Comparison of ENCODE assay signal across 11 cellular contexts in the genomic region with DNA sequence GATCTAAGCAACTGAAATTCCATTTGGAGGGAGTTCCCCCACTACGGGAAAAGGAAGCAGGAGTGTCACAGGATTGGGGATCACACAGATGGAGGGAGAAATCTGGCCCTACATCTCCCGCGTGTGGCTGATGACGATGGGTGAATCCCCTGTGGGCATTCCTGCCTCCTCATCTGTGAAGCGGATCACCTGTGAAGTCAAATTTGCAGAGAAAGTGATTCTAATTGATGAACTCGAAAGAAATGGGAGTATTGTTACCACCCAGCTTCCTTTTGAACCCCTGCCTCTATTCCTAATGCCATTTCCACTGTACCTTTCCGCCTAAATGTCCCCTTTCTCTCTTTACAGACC.
"Had no signal": no experiment of that assay in that cellular context is flagged by ENCODE, and none has a peak within 500 bp of the region (broad histone marks: within the 10 kb centered on the region; RNA-seq: fewer than 3 reads in every experiment).

No MANE protein-coding gene starts in this region.

- H3K9me3 ChIP-seq: right lobe of liver, upper lobe of left lung had no signal

- H3K4me1 ChIP-seq: right lobe of liver had no signal

- FAIRE-seq: islet of Langerhans, small intestine had no signal

- H3K36me3 ChIP-seq: brain microvascular endothelial cell, right lobe of liver, upper lobe of left lung had no signal

- H3K27me3 ChIP-seq: brain microvascular endothelial cell, right lobe of liver, upper lobe of left lung had no signal

- H3K27ac ChIP-seq: brain microvascular endothelial cell, foreskin keratinocyte, right lobe of liver, upper lobe of left lung had no signal

- H3K4me3 Mint-ChIP-seq: activated T-helper 17 cell treated with anti-CD3 and anti-CD28 coated beads, Interleukin-2, amount 50 U/mL, for 72 hours; dendritic cell treated with granulocyte-macrophage colony-stimulating factor and Interleukin-4, amounts not matched to agents 40 ng/mL and 50 ng/mL, for 4 days had no signal

- H3K9me3 Mint-ChIP-seq: activated naive CD4-positive, alpha-beta T cell treated with anti-CD3 and anti-CD28 coated beads, Interleukin-2, amount 50 U/mL, for 72 hours; activated T-helper 17 cell treated with anti-CD3 and anti-CD28 coated beads, Interleukin-2, amount 50 U/mL, for 72 hours; dendritic cell treated with granulocyte-macrophage colony-stimulating factor and Interleukin-4, amounts not matched to agents 40 ng/mL and 50 ng/mL, for 4 days; stimulated activated naive B cell treated with anti-CD40 and anti-IgM and Interleukin-4, amounts not matched to agents 10 μg/mL and 1 μg/mL and 100 μg/mL, for 72 hours had no signal

- H3K36me3 Mint-ChIP-seq: activated naive CD4-positive, alpha-beta T cell treated with anti-CD3 and anti-CD28 coated beads, Interleukin-2, amount 50 U/mL, for 72 hours; stimulated activated naive B cell treated with anti-CD40 and anti-IgM and Interleukin-4, amounts not matched to agents 10 μg/mL and 1 μg/mL and 100 μg/mL, for 72 hours had no signal

- H3K27ac Mint-ChIP-seq: activated naive CD4-positive, alpha-beta T cell treated with anti-CD3 and anti-CD28 coated beads, Interleukin-2, amount 50 U/mL, for 72 hours; activated T-helper 17 cell treated with anti-CD3 and anti-CD28 coated beads, Interleukin-2, amount 50 U/mL, for 72 hours; dendritic cell treated with granulocyte-macrophage colony-stimulating factor and Interleukin-4, amounts not matched to agents 40 ng/mL and 50 ng/mL, for 4 days; nephron progenitor cell; stimulated activated naive B cell treated with anti-CD40 and anti-IgM and Interleukin-4, amounts not matched to agents 10 μg/mL and 1 μg/mL and 100 μg/mL, for 72 hours had no signal

- H3K4me1 Mint-ChIP-seq: activated T-helper 17 cell treated with anti-CD3 and anti-CD28 coated beads, Interleukin-2, amount 50 U/mL, for 72 hours had no signal
